8 cellular contexts compared by ENCODE assay signal in genomic region chr17:40168262-40168832, GRCh38. TPM values are rescaled to one million over a fixed set of nuclear protein-coding genes. Genes with fewer than 3 reads are reported as not detected.
DNase-seq lines count a peak whose midpoint lies in the region; ATAC-seq and TF ChIP-seq lines count a peak whose summit lies in the region.

No MANE protein-coding gene starts in this region.

- H3K36me3 Mint-ChIP-seq in T-cell: peaks cover 68% of the 10 kb centered on the region
- peaks cover 100% of the 10 kb centered on the region for H3K36me3 Mint-ChIP-seq in dendritic cell treated with granulocyte-macrophage colony-stimulating factor and Interleukin-4, amounts not matched to agents 40 ng/mL and 50 ng/mL, for 4 days (ENCODE audit: low read depth)

- H3K9ac ChIP-seq in MM.1S (ENCODE audit: low read length): no peak overlapping the region

- H3K27ac Mint-ChIP-seq in T-cell: peak overlapping the region; percentile 65 to 78
- peak overlapping the region; percentile 5 for H3K27ac Mint-ChIP-seq in dendritic cell treated with granulocyte-macrophage colony-stimulating factor and Interleukin-4, amounts not matched to agents 40 ng/mL and 50 ng/mL, for 4 days

- no peak for DNase-seq in activated CD4-positive, CD25-positive, alpha-beta regulatory T cell (lab: John Stamatoyannopoulos, UW)
- DNase-seq in MM.1S: peak; percentile 48
- DNase-seq in T-cell: peak in 24 of 34 experiments; percentile 6 to 51 (median 31)
- no peak for DNase-seq in left lung
- DNase-seq in stimulated activated CD4-positive, alpha-beta T cell treated with anti-CD3 and anti-CD28 coated beads, Interleukin-4, amount 100 ng/mL, for 1 hour: no peak

- 66% methylated on average over 11 of the region's 11 CpGs for WGBS in thymus

- intact Hi-C loops in dendritic cell treated with granulocyte-macrophage colony-stimulating factor and Interleukin-4, amounts not matched to agents 40 ng/mL and 50 ng/mL, for 4 days (cut with micrococcal nuclease): loop anchor here (1.0 to 5.0 kb wide), 2 partner anchors 55 to 156 kb away; no protein-coding TSS in a partner anchor
- intact Hi-C loops in left lung (cut with DNase I): no loop called here

- no peaks in the 10 kb centered on the region for H3K9me3 Mint-ChIP-seq in T-cell
- no peaks in the 10 kb centered on the region for H3K9me3 Mint-ChIP-seq in dendritic cell treated with granulocyte-macrophage colony-stimulating factor and Interleukin-4, amounts not matched to agents 40 ng/mL and 50 ng/mL, for 4 days

- no peak overlapping the region for H2AFZ ChIP-seq in MM.1S (ENCODE audit: low read length)

- peak; percentile 63 for TF ChIP-seq CTCF in MM.1S (IDR thresholded peaks at IDR 0.05; ENCODE audit: low read length)
- TF ChIP-seq CTCF in left lung (IDR thresholded peaks at IDR 0.05): peak; percentile 73 to 79

- no peak overlapping the region for H3K4me2 ChIP-seq in MM.1S (ENCODE audit: low read depth, low read length)

- POLR2A ChIA-PET in T-cell (lab: Charles Lee): interaction anchor here (0.6 kb wide), 2 partner anchors 25 to 130 kb away, joined by 3 read pairs; no protein-coding TSS in a partner anchor

- peak; percentile 28 to 51 for ATAC-seq in activated CD4-positive, CD25-positive, alpha-beta regulatory T cell treated with anti-CD3 and anti-CD28 coated beads, Interleukin-2, amount 50 U/mL, for 24 hours
- ATAC-seq in T-cell (replicated peaks in 1 of 4) (peak; percentile 60 to 79 (median 72)), left lung (peak; percentile 95)

- H3K9me3 ChIP-seq in MM.1S (replicated peaks; ENCODE audit: insufficient read depth, low read length): no peaks in the 10 kb centered on the region
- no peaks in the 10 kb centered on the region for H3K9me3 ChIP-seq in left lung
- H3K9me3 ChIP-seq in thymus (ENCODE audit: control insufficient read depth): no peaks in the 10 kb centered on the region

- H4K20me1 ChIP-seq in MM.1S (ENCODE audit: insufficient read depth, low read length): no peaks in the 10 kb centered on the region

- H3K27ac ChIP-seq in MM.1S (ENCODE audit: low read length) (no peak overlapping the region), left lung (peak overlapping the region in 1 of 2 donors; percentile 33), thymus (ENCODE audit: low read depth) (peak overlapping the region; percentile 36)

- no peaks in the 10 kb centered on the region for H3K9me2 ChIP-seq in MM.1S (replicated peaks; ENCODE audit: insufficient read depth, low read length)

- peaks cover 6% of the 10 kb centered on the region for H3K36me3 ChIP-seq in MM.1S (replicated peaks; ENCODE audit: insufficient read depth, low read length)
- H3K36me3 ChIP-seq in left lung: peaks cover 0 to 98% of the 10 kb centered on the region in 2 donors
- H3K36me3 ChIP-seq in thymus (ENCODE audit: control insufficient read depth, insufficient read depth): peaks cover 78% of the 10 kb centered on the region

- CTCF ChIA-PET in T-cell (lab: Charles Lee): interaction anchor here (0.6 to 4.2 kb wide), 24 partner anchors 11 to 365 kb away, joined by 3 to 72 read pairs (median 4); partner anchors contain the start of genes CASC3 (in 1 of the 2), MED24 (in 1 of the 2), NR1D1 (in 1 of the 2) and WIPF2 (in 1 of the 2)

- no peaks in the 10 kb centered on the region for H3K27me3 ChIP-seq in MM.1S (replicated peaks; ENCODE audit: insufficient read depth, low read length)
- H3K27me3 ChIP-seq in left lung: no peaks in the 10 kb centered on the region
- H3K27me3 ChIP-seq in thymus (ENCODE audit: control insufficient read depth, insufficient read depth): no peaks in the 10 kb centered on the region

- H3F3A ChIP-seq in MM.1S (ENCODE audit: insufficient read depth, low read length): no peaks in the 10 kb centered on the region

- peaks cover 5 to 15% (median 13%) of the 10 kb centered on the region in 3 donors for H3K4me1 Mint-ChIP-seq in T-cell
- peaks cover 9% of the 10 kb centered on the region for H3K4me1 Mint-ChIP-seq in dendritic cell treated with granulocyte-macrophage colony-stimulating factor and Interleukin-4, amounts not matched to agents 40 ng/mL and 50 ng/mL, for 4 days (ENCODE audit: low read depth)

- H3K4me1 ChIP-seq in MM.1S (ENCODE audit: low read length) (no peaks in the 10 kb centered on the region), left lung (peaks cover 0 to 7% of the 10 kb centered on the region in 2 donors), thymus (ENCODE audit: control insufficient read depth, insufficient read depth, low read length) (no peaks in the 10 kb centered on the region)

- H3K4me3 ChIP-seq in MM.1S (ENCODE audit: low read length) (no peak overlapping the region), left lung (no peak overlapping the region), thymus (ENCODE audit: low read length) (no peak overlapping the region)

- no peaks in the 10 kb centered on the region for H3K27me3 Mint-ChIP-seq in T-cell
- no peaks in the 10 kb centered on the region for H3K27me3 Mint-ChIP-seq in dendritic cell treated with granulocyte-macrophage colony-stimulating factor and Interleukin-4, amounts not matched to agents 40 ng/mL and 50 ng/mL, for 4 days

- no peak overlapping the region for H3K4me3 Mint-ChIP-seq in T-cell
- H3K4me3 Mint-ChIP-seq in dendritic cell treated with granulocyte-macrophage colony-stimulating factor and Interleukin-4, amounts not matched to agents 40 ng/mL and 50 ng/mL, for 4 days: no peak overlapping the region

- peaks cover 16% of the 10 kb centered on the region for H3K79me2 ChIP-seq in MM.1S (ENCODE audit: low read length)

RNA-seq across cellular contexts. Expression of gene RAPGEFL1, which starts 8.9 kb away (rescaled TPM):
- 1 to 10 TPM; 4.6 to 10.0 (median 6.2) TPM for total RNA-seq in T-cell
- total RNA-seq in left lung: 10 to 100 TPM in 1 of 2 donors, 1 to 10 TPM in 1; 7.4 to 13.1 TPM
- polyA plus RNA-seq in thymus: 17.4 TPM

RNA-seq across cellular contexts. Expression of gene CASC3, which starts 28.0 kb away (rescaled TPM):
- total RNA-seq in T-cell: 100 to 1,000 TPM; 116 to 161 (median 126) TPM
- 10 to 100 TPM; 63.4 to 98.8 TPM for total RNA-seq in left lung
- polyA plus RNA-seq in thymus: 38.3 TPM

RNA-seq across cellular contexts. Expression of gene MSL1, which starts 46.6 kb away (rescaled TPM):
- 100 to 1,000 TPM; 106 to 136 (median 115) TPM for total RNA-seq in T-cell
- 100 to 1,000 TPM in 1 of 2 donors, 10 to 100 TPM in 1; 84.1 to 112 TPM for total RNA-seq in left lung
- 126 TPM for polyA plus RNA-seq in thymus

RNA-seq across cellular contexts. Expression of gene WIPF2, which starts 50.8 kb away (rescaled TPM):
- 10 to 100 TPM; 23.1 to 42.1 (median 32.1) TPM for total RNA-seq in T-cell
- 10 to 100 TPM; 35.5 to 35.8 TPM for total RNA-seq in left lung
- polyA plus RNA-seq in thymus: 9.9 TPM

Comparison
In these comparisons a context has a peak if more than half of its experiments do, and no peak if none do; other contexts are left out.
1. ATAC-seq: peak in every context shown above with its lines; median percentile 95 in left lung; 72 in T-cell; 40 in activated CD4-positive, CD25-positive, alpha-beta regulatory T cell treated with anti-CD3 and anti-CD28 coated beads, Interleukin-2, amount 50 U/mL, for 24 hours.
2. DNase-seq: peak in MM.1S (single experiment) and T-cell (24 of 34); none in activated CD4-positive, CD25-positive, alpha-beta regulatory T cell (0 of 4), left lung (0 of 2) and stimulated activated CD4-positive, alpha-beta T cell treated with anti-CD3 and anti-CD28 coated beads, Interleukin-4, amount 100 ng/mL, for 1 hour (single experiment).